2 cellular contexts compared by ENCODE assay signal in genomic region chr11:69044111-69045013, GRCh38.
A peak's percentile ranks its signal among the peaks of the same experiment; 100 is the strongest.
TF ChIP-seq lines count a peak whose summit lies in the region.

No MANE protein-coding gene starts in this region.

TF ChIP-seq in HCT116, 20 proteins besides CTCF, POLR2A, EP300 and RAD21:
- TF ChIP-seq TCF7L2 (IDR thresholded peaks at IDR 0.05; ENCODE audit: borderline replicate concordance, extremely low read depth, insufficient read depth, insufficient read length) (peak; percentile 39), POLR2AphosphoS5 (IDR thresholded peaks at IDR 0.05; ENCODE audit: low read depth, low read length) (peak; percentile 50; the same call in 1 of the 2 replicates), SIN3A (IDR thresholded peaks at IDR 0.05; ENCODE audit: low read depth) (no peak), MAX (IDR thresholded peaks at IDR 0.05) (peak; percentile 87), CBX3 (IDR thresholded peaks at IDR 0.05; ENCODE audit: low read depth) (peak; percentile 58; the same call in 1 of the 2 replicates), EZH2phosphoT487 (IDR thresholded peaks at IDR 0.05; ENCODE audit: borderline replicate concordance) (no peak)

TF ChIP-seq in H1, 55 proteins besides CTCF, POLR2A, EP300 and RAD21:
- TF ChIP-seq JUND (IDR thresholded peaks at IDR 0.05; ENCODE audit: low read length) (peak; percentile 28; the same call in 1 of the 2 replicates), GTF2F1 (IDR thresholded peaks at IDR 0.05; ENCODE audit: borderline replicate concordance, low read depth, low read length) (no peak), PHF8 (conservative IDR thresholded peaks at IDR 0.05; ENCODE audit: low read depth, low read length) (no peak), SP2 (IDR thresholded peaks at IDR 0.05; ENCODE audit: low read length) (no peak), KDM4A (IDR thresholded peaks at IDR 0.05; ENCODE audit: low read depth, low read length, severe bottlenecking) (no peak), SRF (IDR thresholded peaks at IDR 0.05; ENCODE audit: low read depth, low read length) (no peak), HDAC2 (IDR thresholded peaks at IDR 0.05; ENCODE audit: borderline replicate concordance in 1 of 2, low read depth in 2 of 2, low read length in 2 of 2) (peak in 1 of 2 experiments; percentile 73; a peak in 2 of 4 replicates), SUZ12 (IDR thresholded peaks at IDR 0.05; ENCODE audit: low read length) (no peak), CBX5 (IDR thresholded peaks at IDR 0.05; ENCODE audit: low read depth, low read length) (no peak), CTBP2 (IDR thresholded peaks at IDR 0.05; ENCODE audit: borderline replicate concordance, insufficient read depth, insufficient read length, low read length) (peak; percentile 81), RFX5 (IDR thresholded peaks at IDR 0.05; ENCODE audit: borderline replicate concordance, low read depth, low read length) (no peak), POLR2AphosphoS5 (IDR thresholded peaks at IDR 0.05; ENCODE audit: low read depth, low read length) (no peak), MAX (IDR thresholded peaks at IDR 0.05) (peak; percentile 67), CHD7 (IDR thresholded peaks at IDR 0.05; ENCODE audit: insufficient replicate concordance, low read length) (peak; percentile 36), YY1 (IDR thresholded peaks at IDR 0.05; ENCODE audit: low read depth, low read length) (0 out of 2 replicates have a peak, but pooled peaks have one; percentile 48), CREB1 (IDR thresholded peaks at IDR 0.05) (peak; percentile 29; the same call in 1 of the 2 replicates), ATF2 (IDR thresholded peaks at IDR 0.05; ENCODE audit: low read length) (no peak), SP1 (IDR thresholded peaks at IDR 0.05; ENCODE audit: low read depth, low read length) (0 out of 2 replicates have a peak, but pooled peaks have one; percentile 36), SAP30 (IDR thresholded peaks at IDR 0.05; ENCODE audit: insufficient read depth, insufficient replicate concordance, low read length) (no peak), TAF1 (IDR thresholded peaks at IDR 0.05; ENCODE audit: low read depth, low read length) (no peak), SIN3A (conservative IDR thresholded peaks at IDR 0.05 in 1 of 2, IDR thresholded peaks at IDR 0.05 in 1 of 2; ENCODE audit: low read depth in 1 of 2, low read length in 2 of 2) (no peak), E2F6 (IDR thresholded peaks at IDR 0.05) (no peak; the same call in 1 of the 2 replicates), ATF3 (IDR thresholded peaks at IDR 0.05; ENCODE audit: insufficient read depth, low read depth, low read length) (no peak), RBBP5 (IDR thresholded peaks at IDR 0.05; ENCODE audit: borderline replicate concordance, low read depth, low read length) (no peak), ASH2L (IDR thresholded peaks at IDR 0.05; ENCODE audit: low read length) (peak; percentile 37), JUN (IDR thresholded peaks at IDR 0.05; ENCODE audit: low read depth, low read length) (no peak), KDM5A (IDR thresholded peaks at IDR 0.05; ENCODE audit: low read length) (no peak), TEAD4 (IDR thresholded peaks at IDR 0.05; ENCODE audit: low read depth, low read length) (peak; percentile 88), BACH1 (IDR thresholded peaks at IDR 0.05; ENCODE audit: low read length) (peak; percentile 73), POU5F1 (IDR thresholded peaks at IDR 0.05; ENCODE audit: low read depth, low read length) (no peak), CEBPB (IDR thresholded peaks at IDR 0.05; ENCODE audit: low read depth, low read length) (no peak), CHD1 (IDR thresholded peaks at IDR 0.05; ENCODE audit: low read depth, low read length) (no peak), MAFK (IDR thresholded peaks at IDR 0.05; ENCODE audit: low read depth, low read length) (peak; percentile 52; the same call in 1 of the 2 replicates), GABPA (IDR thresholded peaks at IDR 0.05; ENCODE audit: borderline replicate concordance, insufficient read depth, low read length) (0 out of 2 replicates have a peak, but pooled peaks have one; percentile 67), SP4 (IDR thresholded peaks at IDR 0.05; ENCODE audit: low read length) (no peak), TAF7 (optimal IDR thresholded peaks at IDR 0.05; ENCODE audit: borderline replicate concordance, low read depth, low read length) (no peak), SIX5 (IDR thresholded peaks at IDR 0.05; ENCODE audit: low read depth, low read length) (no peak), KDM1A (IDR thresholded peaks at IDR 0.05; ENCODE audit: borderline replicate concordance, low read length) (no peak), EZH2 (IDR thresholded peaks at IDR 0.05; ENCODE audit: low read depth, low read length, severe bottlenecking) (no peak), TCF12 (IDR thresholded peaks at IDR 0.05; ENCODE audit: low read depth, low read length) (no peak)
